1 cellular context compared by ENCODE assay signal in the genomic region with DNA sequence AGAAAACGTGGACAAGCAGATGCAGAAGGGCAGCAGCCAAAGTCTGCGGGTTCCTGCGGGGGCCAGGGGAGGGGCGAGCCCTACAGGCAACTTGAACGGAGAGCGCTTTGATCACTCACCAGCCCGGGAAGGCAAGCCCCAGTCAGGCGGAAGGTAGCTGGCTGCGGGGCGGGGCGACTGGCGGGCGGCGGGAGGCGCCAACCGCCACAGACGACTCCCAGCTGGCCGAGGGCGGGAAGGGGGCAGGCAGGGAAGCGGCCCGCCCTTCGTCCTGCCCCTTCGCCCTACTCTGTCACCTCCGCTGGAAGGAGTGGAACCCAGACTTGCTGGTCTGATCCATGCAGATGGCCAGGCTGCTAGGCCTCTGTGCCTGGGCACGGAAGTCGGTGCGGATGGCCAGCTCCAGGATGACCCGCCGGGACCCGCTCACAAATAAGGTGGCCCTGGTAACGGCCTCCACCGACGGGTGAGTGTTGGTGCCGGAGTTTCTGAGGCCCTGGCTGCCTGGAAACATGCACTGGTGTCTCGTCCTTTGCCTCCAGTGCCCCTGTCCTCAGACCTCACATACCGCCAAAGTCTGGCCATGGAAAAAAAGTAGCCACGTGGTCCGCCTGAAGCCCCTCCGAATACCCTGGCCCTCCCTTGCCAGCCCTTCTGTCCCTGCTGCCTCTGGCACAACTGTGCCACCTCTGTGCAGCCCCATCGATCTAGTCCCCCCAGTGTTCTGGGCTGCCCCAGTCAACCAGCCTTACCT.
TF ChIP-seq lines count a peak whose summit lies in the region.

A gene (plus strand): TSS at position 320 of the 754 bp plus-strand sequence. CDS start 19 bp downstream, at position 339.

TF ChIP-seq in HepG2, 621 proteins besides CTCF, POLR2A, EP300 and RAD21 (continued from another document):
- TF ChIP-seq, protein P1, sequence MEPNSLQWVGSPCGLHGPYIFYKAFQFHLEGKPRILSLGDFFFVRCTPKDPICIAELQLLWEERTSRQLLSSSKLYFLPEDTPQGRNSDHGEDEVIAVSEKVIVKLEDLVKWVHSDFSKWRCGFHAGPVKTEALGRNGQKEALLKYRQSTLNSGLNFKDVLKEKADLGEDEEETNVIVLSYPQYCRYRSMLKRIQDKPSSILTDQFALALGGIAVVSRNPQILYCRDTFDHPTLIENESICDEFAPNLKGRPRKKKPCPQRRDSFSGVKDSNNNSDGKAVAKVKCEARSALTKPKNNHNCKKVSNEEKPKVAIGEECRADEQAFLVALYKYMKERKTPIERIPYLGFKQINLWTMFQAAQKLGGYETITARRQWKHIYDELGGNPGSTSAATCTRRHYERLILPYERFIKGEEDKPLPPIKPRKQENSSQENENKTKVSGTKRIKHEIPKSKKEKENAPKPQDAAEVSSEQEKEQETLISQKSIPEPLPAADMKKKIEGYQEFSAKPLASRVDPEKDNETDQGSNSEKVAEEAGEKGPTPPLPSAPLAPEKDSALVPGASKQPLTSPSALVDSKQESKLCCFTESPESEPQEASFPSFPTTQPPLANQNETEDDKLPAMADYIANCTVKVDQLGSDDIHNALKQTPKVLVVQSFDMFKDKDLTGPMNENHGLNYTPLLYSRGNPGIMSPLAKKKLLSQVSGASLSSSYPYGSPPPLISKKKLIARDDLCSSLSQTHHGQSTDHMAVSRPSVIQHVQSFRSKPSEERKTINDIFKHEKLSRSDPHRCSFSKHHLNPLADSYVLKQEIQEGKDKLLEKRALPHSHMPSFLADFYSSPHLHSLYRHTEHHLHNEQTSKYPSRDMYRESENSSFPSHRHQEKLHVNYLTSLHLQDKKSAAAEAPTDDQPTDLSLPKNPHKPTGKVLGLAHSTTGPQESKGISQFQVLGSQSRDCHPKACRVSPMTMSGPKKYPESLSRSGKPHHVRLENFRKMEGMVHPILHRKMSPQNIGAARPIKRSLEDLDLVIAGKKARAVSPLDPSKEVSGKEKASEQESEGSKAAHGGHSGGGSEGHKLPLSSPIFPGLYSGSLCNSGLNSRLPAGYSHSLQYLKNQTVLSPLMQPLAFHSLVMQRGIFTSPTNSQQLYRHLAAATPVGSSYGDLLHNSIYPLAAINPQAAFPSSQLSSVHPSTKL (CRISPR knock-in tag; IDR thresholded peaks at IDR 0.05) = peak; percentile 66
- TF ChIP-seq ZFP90 (CRISPR knock-in tag; IDR thresholded peaks at IDR 0.05; ENCODE audit: borderline replicate concordance) (peak; percentile 65; the same call in 1 of the 2 replicates), ZNF451 (CRISPR knock-in tag; IDR thresholded peaks at IDR 0.05) (peak; percentile 58; the same call in 1 of the 2 replicates), ZFP37 (CRISPR knock-in tag; IDR thresholded peaks at IDR 0.05; ENCODE audit: borderline replicate concordance) (peak; percentile 17), YY1 (IDR thresholded peaks at IDR 0.05; ENCODE audit: insufficient read depth, insufficient replicate concordance, low read depth, low read length) (peak; percentile 52), WIZ (CRISPR knock-in tag; IDR thresholded peaks at IDR 0.05) (peak; percentile 96), ZNF446 (CRISPR knock-in tag; IDR thresholded peaks at IDR 0.05) (peak; percentile 89; the same call in 1 of the 2 replicates), HNRNPK (IDR thresholded peaks at IDR 0.05; ENCODE audit: low read depth, low read length, poor library complexity, severe bottlenecking) (peak; percentile 78), ZNF724P (CRISPR knock-in tag; IDR thresholded peaks at IDR 0.05; ENCODE audit: borderline replicate concordance) (peak; percentile 80; the same call in 1 of the 2 replicates), ZNF138 (CRISPR knock-in tag; IDR thresholded peaks at IDR 0.05; ENCODE audit: low read depth) (peak; percentile 81; the same call in 1 of the 2 replicates), RBFOX2 (IDR thresholded peaks at IDR 0.05; ENCODE audit: low read depth, low read length) (peak; percentile 76), THYN1 (CRISPR knock-in tag; IDR thresholded peaks at IDR 0.05; ENCODE audit: borderline replicate concordance, low read depth) (0 out of 2 replicates have a peak, but pooled peaks have one; percentile 75)
- TF ChIP-seq, protein P2, sequence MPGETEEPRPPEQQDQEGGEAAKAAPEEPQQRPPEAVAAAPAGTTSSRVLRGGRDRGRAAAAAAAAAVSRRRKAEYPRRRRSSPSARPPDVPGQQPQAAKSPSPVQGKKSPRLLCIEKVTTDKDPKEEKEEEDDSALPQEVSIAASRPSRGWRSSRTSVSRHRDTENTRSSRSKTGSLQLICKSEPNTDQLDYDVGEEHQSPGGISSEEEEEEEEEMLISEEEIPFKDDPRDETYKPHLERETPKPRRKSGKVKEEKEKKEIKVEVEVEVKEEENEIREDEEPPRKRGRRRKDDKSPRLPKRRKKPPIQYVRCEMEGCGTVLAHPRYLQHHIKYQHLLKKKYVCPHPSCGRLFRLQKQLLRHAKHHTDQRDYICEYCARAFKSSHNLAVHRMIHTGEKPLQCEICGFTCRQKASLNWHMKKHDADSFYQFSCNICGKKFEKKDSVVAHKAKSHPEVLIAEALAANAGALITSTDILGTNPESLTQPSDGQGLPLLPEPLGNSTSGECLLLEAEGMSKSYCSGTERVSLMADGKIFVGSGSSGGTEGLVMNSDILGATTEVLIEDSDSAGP (CRISPR knock-in tag; IDR thresholded peaks at IDR 0.05; ENCODE audit: borderline replicate concordance) = peak; percentile 94
- TF ChIP-seq, protein P3, sequence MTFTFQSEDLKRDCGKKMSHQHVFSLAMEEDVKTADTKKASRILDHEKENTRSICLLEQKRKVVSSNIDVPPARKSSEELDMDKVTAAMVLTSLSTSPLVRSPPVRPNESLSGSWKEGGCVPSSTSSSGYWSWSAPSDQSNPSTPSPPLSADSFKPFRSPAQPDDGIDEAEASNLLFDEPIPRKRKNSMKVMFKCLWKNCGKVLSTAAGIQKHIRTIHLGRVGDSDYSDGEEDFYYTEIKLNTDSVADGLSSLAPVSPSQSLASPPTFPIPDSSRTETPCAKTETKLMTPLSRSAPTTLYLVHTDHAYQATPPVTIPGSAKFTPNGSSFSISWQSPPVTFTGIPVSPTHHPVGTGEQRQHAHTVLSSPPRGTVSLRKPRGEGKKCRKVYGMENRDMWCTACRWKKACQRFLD (CRISPR knock-in tag; IDR thresholded peaks at IDR 0.05; ENCODE audit: borderline replicate concordance) = peak; percentile 27; the same call in 1 of the 2 replicates
- TF ChIP-seq, protein P4, sequence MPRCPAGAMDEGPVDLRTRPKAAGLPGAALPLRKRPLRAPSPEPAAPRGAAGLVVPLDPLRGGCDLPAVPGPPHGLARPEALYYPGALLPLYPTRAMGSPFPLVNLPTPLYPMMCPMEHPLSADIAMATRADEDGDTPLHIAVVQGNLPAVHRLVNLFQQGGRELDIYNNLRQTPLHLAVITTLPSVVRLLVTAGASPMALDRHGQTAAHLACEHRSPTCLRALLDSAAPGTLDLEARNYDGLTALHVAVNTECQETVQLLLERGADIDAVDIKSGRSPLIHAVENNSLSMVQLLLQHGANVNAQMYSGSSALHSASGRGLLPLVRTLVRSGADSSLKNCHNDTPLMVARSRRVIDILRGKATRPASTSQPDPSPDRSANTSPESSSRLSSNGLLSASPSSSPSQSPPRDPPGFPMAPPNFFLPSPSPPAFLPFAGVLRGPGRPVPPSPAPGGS (CRISPR knock-in tag; IDR thresholded peaks at IDR 0.05) = peak; percentile 96; the same call in 1 of the 2 replicates
